13 cellular contexts compared by ENCODE assay signal in the genomic region with DNA sequence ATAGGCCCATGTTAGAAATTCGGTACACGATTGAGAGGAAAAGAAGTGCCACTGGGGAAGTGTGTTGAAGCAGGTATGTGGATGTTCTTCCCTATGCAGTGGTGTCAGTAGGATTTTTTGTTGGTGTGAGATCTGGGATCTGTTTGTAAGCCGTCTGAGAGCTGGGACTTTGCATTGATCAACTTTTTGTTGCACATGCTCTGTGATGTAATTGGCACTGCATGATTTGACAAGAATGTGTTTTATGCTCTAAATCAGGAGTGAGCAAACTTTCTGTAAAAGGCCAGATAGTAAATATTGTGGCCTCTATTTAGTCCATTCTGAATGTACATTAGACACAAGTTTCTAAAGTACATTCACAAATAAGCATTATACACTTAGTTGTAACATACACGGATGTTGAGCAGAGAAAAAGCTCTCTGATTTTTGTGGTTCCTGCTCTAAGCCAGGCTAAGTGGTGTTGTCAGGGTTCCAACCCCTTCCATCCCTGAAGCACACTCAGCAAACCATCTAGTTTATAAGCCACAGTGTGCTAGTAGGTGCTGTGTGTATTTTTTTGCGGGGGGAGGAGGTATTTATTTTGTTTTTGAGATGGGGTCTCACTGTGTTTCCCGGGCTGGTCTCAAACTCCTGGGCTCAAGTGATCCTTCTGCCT.
"Had no signal": no experiment of that assay in that cellular context is flagged by ENCODE, and none has a peak within 500 bp of the region (broad histone marks: within the 10 kb centered on the region; RNA-seq: fewer than 3 reads in every experiment).

No MANE protein-coding gene starts in this region.

- DNase-seq: activated CD4-positive, CD25-positive, alpha-beta regulatory T cell treated with anti-CD3 and anti-CD28 coated beads, Interleukin-2, amount 50 U/mL, for 72 hours; activated CD8-positive, alpha-beta memory T cell treated with anti-CD3 and anti-CD28 coated beads for 24 hours; activated gamma-delta T cell; activated T-cell treated with anti-CD3 and anti-CD28 coated beads, Interleukin-2, amount 50 U/mL, for 72 hours; adrenal gland; cerebellar nuclear complex; cortex of kidney; gastrocnemius medialis; spleen; stimulated activated CD4-positive, alpha-beta T cell treated with anti-CD3 and anti-CD28 coated beads, Interleukin-4, amount 100 ng/mL, for 4 hours; stimulated activated naive CD4-positive, alpha-beta T cell treated with Interleukin-2 at 50 U/mL for 16 hours had no signal

- H3K4me1 ChIP-seq: adrenal gland, spleen, tibial nerve had no signal

- H3K27me3 ChIP-seq: adrenal gland, gastrocnemius medialis, spleen, tibial nerve had no signal

- H3K9me3 ChIP-seq: adrenal gland, gastrocnemius medialis, spleen, tibial nerve had no signal

- ATAC-seq: activated naive CD4-positive, alpha-beta T cell treated with anti-CD3 and anti-CD28 coated beads, Interleukin-2, amount 50 U/mL, for 72 hours; activated T-cell treated with anti-CD3 and anti-CD28 coated beads, Interleukin-2, amount 50 U/mL, for 72 hours; gastrocnemius medialis had no signal

- H3K36me3 ChIP-seq: adrenal gland, gastrocnemius medialis, spleen, tibial nerve had no signal

- H3K4me3 ChIP-seq: adrenal gland, gastrocnemius medialis, spleen, tibial nerve had no signal

- H3K27ac ChIP-seq: adrenal gland, gastrocnemius medialis, spleen, tibial nerve had no signal
